ENCODE assay signal across 1 cellular context in genomic region chr1:231485029-231485784, GRCh38.
TF ChIP-seq lines count a peak whose summit lies in the region.

No MANE protein-coding gene starts in this region.

TF ChIP-seq in GM23338, 12 proteins besides CTCF, POLR2A, EP300 and RAD21 (continued from another document):
- TF ChIP-seq ZNF462 (CRISPR knock-in tag; IDR thresholded peaks at IDR 0.05) (no peak), ZNF114 (CRISPR knock-in tag; IDR thresholded peaks at IDR 0.05) (no peak)
